Comparison of ENCODE assay signal across 11 cellular contexts in the genomic region with DNA sequence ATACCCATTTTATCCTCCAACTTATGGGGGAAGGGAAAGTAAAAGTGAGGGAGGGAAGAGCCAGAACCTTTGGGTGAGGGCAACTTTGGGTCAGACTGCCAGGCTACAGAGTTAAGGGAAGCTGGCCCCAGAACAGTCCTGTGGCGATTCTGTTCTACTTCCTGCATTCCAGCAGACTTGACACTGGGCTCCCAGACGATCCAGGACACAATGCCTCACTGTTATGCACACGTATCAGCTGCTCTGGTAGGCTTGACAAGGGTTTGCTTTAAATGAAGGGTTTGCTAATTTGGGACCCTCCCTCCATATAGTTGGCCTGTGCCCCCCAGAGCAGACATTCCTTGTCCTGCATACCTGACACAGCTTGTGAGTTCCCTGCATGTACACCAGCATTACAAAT. TPM values are rescaled to one million over a fixed set of nuclear protein-coding genes. Genes with fewer than 3 reads are reported as not detected.
DNase-seq lines count a peak whose midpoint lies in the region; ATAC-seq and TF ChIP-seq lines count a peak whose summit lies in the region.
"Had no signal": no experiment of that assay in that cellular context is flagged by ENCODE, and none has a peak within 500 bp of the region (broad histone marks: within the 10 kb centered on the region; RNA-seq: fewer than 3 reads in every experiment).

No MANE protein-coding gene starts in this region.

- no peak overlapping the region for H3K27ac ChIP-seq in PC-3 (ENCODE audit: low read length)
- H3K27ac ChIP-seq: BLaER1 had no signal

- H3K4me3 Mint-ChIP-seq in activated CD4-positive, alpha-beta T cell treated with anti-CD3 and anti-CD28 coated beads, Interleukin-2, amount 10 ng/mL, durations not matched to agents 24 days and 14 days, result no peak overlapping the region

- H3K36me3 Mint-ChIP-seq in activated CD4-positive, alpha-beta T cell treated with anti-CD3 and anti-CD28 coated beads, Interleukin-2, amount 10 ng/mL, durations not matched to agents 24 days and 14 days (ENCODE audit: low read depth), result peaks cover 39% of the 10 kb centered on the region

- H3K79me2 ChIP-seq in PC-3 (ENCODE audit: low read length), result no peaks in the 10 kb centered on the region

- no peak overlapping the region for H2AFZ ChIP-seq in PC-3 (ENCODE audit: low read length)

- no peak for ATAC-seq in PC-3
- no peak for ATAC-seq in GM19395 (IDR thresholded peaks at IDR 0.05; ENCODE audit: unreplicated experiment)
- ATAC-seq in GM21447 (IDR thresholded peaks at IDR 0.05; ENCODE audit: unreplicated experiment), result no peak

- no peaks in the 10 kb centered on the region for H3K9me2 ChIP-seq in PC-3 (replicated peaks; ENCODE audit: low read length)

- no peaks in the 10 kb centered on the region for H3F3A ChIP-seq in PC-3 (ENCODE audit: low read length, unreplicated experiment)

- DNase-seq in AG20443 (ENCODE audit: low spot score), result peak; percentile 61
- no peak for DNase-seq in PC-3
- DNase-seq in fibroblast of pulmonary artery (ENCODE audit: low read depth), result peak; percentile 28
- DNase-seq in midbrain (lab: John Stamatoyannopoulos, UW), result peak; percentile 56
- DNase-seq in amniotic stem cell (lab: John Stamatoyannopoulos, UW), result no peak
- no peak for DNase-seq in activated CD4-positive, alpha-beta T cell treated with anti-CD3 and anti-CD28 coated beads, Interleukin-2, amount 10 ng/mL, durations not matched to agents 24 days and 14 days
- DNase-seq: activated CD4-positive, alpha-beta T cell treated with anti-CD3 and anti-CD28 coated beads, Interleukin-2, amount 50 U/mL, for 48 hours; NCI-H226 had no signal

- H3K9me3 Mint-ChIP-seq in activated CD4-positive, alpha-beta T cell treated with anti-CD3 and anti-CD28 coated beads, Interleukin-2, amount 10 ng/mL, durations not matched to agents 24 days and 14 days, result no peaks in the 10 kb centered on the region

- peaks cover 45% of the 10 kb centered on the region for H3K36me3 ChIP-seq in PC-3 (ENCODE audit: low read depth, low read length)

- no peak overlapping the region for H3K27ac Mint-ChIP-seq in activated CD4-positive, alpha-beta T cell treated with anti-CD3 and anti-CD28 coated beads, Interleukin-2, amount 10 ng/mL, durations not matched to agents 24 days and 14 days

- no peaks in the 10 kb centered on the region for H3K27me3 Mint-ChIP-seq in activated CD4-positive, alpha-beta T cell treated with anti-CD3 and anti-CD28 coated beads, Interleukin-2, amount 10 ng/mL, durations not matched to agents 24 days and 14 days

- POLR2A ChIA-PET in PC-3 (lab: Charles Lee; ENCODE audit: unreplicated experiment), result no interaction called here

- 0 out of 2 replicates have a peak, but pooled peaks cover 4% of the 10 kb centered on the region for H4K20me1 ChIP-seq in PC-3 (ENCODE audit: low read length)

- intact Hi-C loops in PC-3 (cut with micrococcal nuclease), result no loop called here
- intact Hi-C loops in activated CD4-positive, alpha-beta T cell treated with anti-CD3 and anti-CD28 coated beads, Interleukin-2, amount 10 ng/mL, durations not matched to agents 24 days and 14 days (cut with micrococcal nuclease), result no loop called here

- H3K9me3 ChIP-seq in PC-3 (ENCODE audit: low read length), result no peaks in the 10 kb centered on the region
- H3K9me3 ChIP-seq: BLaER1 had no signal

- H3K4me1 Mint-ChIP-seq in activated CD4-positive, alpha-beta T cell treated with anti-CD3 and anti-CD28 coated beads, Interleukin-2, amount 10 ng/mL, durations not matched to agents 24 days and 14 days, result peaks cover 5% of the 10 kb centered on the region

- H3K27me3 ChIP-seq in PC-3 (ENCODE audit: low read length), result no peaks in the 10 kb centered on the region
- H3K27me3 ChIP-seq: BLaER1 had no signal

- H3K4me2 ChIP-seq in PC-3 (ENCODE audit: low read length), result no peak overlapping the region
- H3K4me2 ChIP-seq: BLaER1 had no signal

- CTCF ChIA-PET in PC-3 (lab: Charles Lee), result no interaction called here

- TF ChIP-seq CTCF in PC-3 (conservative IDR thresholded peaks at IDR 0.05; ENCODE audit: low read depth, low read length), result no peak
- no peak for TF ChIP-seq CTCF in fibroblast of pulmonary artery (IDR thresholded peaks at IDR 0.05; ENCODE audit: low read length, missing control alignments)

- no peak overlapping the region for H3K4me3 ChIP-seq in PC-3 (ENCODE audit: low read length)
- H3K4me3 ChIP-seq in fibroblast of pulmonary artery (replicated peaks; ENCODE audit: low read depth, low read length), result no peak overlapping the region
- H3K4me3 ChIP-seq: BLaER1 had no signal

- H3K4me1 ChIP-seq in PC-3 (ENCODE audit: insufficient read depth, low read length), result no peaks in the 10 kb centered on the region
- H3K4me1 ChIP-seq: BLaER1 had no signal

- no peak overlapping the region for H3K9ac ChIP-seq in PC-3 (ENCODE audit: low read length)
- H3K9ac ChIP-seq: BLaER1 had no signal

- BruUV-seq in PC-3 (replicated peaks; lab: Mats Ljungman, UMichigan), result TSS peak; percentile 13

RNA-seq across cellular contexts. Expression of a gene that starts 10.7 kb away (rescaled TPM):
- 47.4 and 58.9 TPM in 2 replicates for total RNA-seq in PC-3 (2014; rRNA removed)
- 31.5 and 32.1 TPM in 2 replicates for total RNA-seq in activated CD4-positive, alpha-beta T cell treated with anti-CD3 and anti-CD28 coated beads, Interleukin-2, amount 10 ng/mL, durations not matched to agents 24 days and 14 days

RNA-seq across cellular contexts. Expression of a gene that starts 10.7 kb away (rescaled TPM):
- 1.2 TPM in 2 replicates for total RNA-seq in PC-3 (2014; rRNA removed)
- 0.54 and 0.89 TPM in 2 replicates for total RNA-seq in activated CD4-positive, alpha-beta T cell treated with anti-CD3 and anti-CD28 coated beads, Interleukin-2, amount 10 ng/mL, durations not matched to agents 24 days and 14 days

RNA-seq across cellular contexts. Expression of a gene that starts 45.0 kb away (rescaled TPM):
- 16.5 and 21.0 TPM in 2 replicates for total RNA-seq in PC-3 (2014; rRNA removed)
- 35.4 and 40.5 TPM in 2 replicates for total RNA-seq in activated CD4-positive, alpha-beta T cell treated with anti-CD3 and anti-CD28 coated beads, Interleukin-2, amount 10 ng/mL, durations not matched to agents 24 days and 14 days

RNA-seq across cellular contexts. Expression of a gene that starts 45.0 kb away (rescaled TPM):
- not detected in 2 replicates for total RNA-seq in PC-3 (2014; rRNA removed)
- total RNA-seq in activated CD4-positive, alpha-beta T cell treated with anti-CD3 and anti-CD28 coated beads, Interleukin-2, amount 10 ng/mL, durations not matched to agents 24 days and 14 days, result not detected in 2 replicates

RNA-seq across cellular contexts. Expression of a gene that starts 56.6 kb away (rescaled TPM):
- total RNA-seq in PC-3 (2014; rRNA removed), result 72.3 and 86.9 TPM in 2 replicates
- 40.5 and 43.1 TPM in 2 replicates for total RNA-seq in activated CD4-positive, alpha-beta T cell treated with anti-CD3 and anti-CD28 coated beads, Interleukin-2, amount 10 ng/mL, durations not matched to agents 24 days and 14 days

Comparison
In these comparisons a context has a peak if more than half of its experiments do, and no peak if none do; other contexts are left out.
1. DNase-seq: peak in AG20443 (single experiment), fibroblast of pulmonary artery (single experiment) and midbrain (single experiment); none in PC-3 (single experiment), amniotic stem cell (single experiment) and activated CD4-positive, alpha-beta T cell treated with anti-CD3 and anti-CD28 coated beads, Interleukin-2, amount 10 ng/mL, durations not matched to agents 24 days and 14 days (single experiment).